ENCODE assay signal across 8 cellular contexts in the genomic region with DNA sequence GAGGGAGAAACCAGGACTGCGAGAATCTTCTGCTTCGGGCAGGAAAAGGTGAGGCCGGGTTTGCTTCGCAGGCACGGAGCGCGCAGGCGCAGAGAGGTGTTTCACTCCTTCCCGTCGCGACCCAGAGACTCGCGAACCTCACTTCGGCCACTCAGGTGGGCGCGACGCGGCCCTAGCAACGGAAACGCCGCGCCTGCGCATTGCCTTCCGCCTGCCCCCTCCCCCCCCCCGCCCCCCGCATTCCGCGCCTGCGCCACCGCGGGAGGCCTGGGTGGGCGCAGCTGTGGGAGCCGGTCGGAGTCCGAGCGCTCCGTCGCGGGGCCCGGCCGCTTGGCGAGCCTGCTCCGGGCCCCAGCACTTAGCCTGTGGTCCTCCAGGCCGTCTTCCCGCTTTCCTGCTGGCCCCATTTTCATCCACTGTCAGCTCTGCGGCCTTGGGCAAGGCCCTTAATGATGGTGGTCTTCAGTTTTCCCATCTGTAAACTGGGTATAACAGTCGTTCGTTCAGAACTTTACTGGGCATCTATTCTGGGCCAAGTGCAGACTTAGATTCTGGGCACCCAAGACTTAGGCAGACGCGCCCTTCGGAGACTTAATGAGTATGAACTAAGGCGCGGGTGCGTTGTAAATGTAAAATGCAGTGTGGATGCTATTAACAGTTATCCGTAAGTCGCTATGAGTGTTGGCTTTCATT.
DNase-seq lines count a peak whose midpoint lies in the region; ATAC-seq and TF ChIP-seq lines count a peak whose summit lies in the region.

No MANE protein-coding gene starts in this region.

- no peaks in the 10 kb centered on the region for H3K36me3 Mint-ChIP-seq in CD8-positive, alpha-beta memory T cell
- no peaks in the 10 kb centered on the region for H3K36me3 Mint-ChIP-seq in activated CD4-positive, alpha-beta T cell treated with anti-CD3 and anti-CD28 coated beads for 36 hours (ENCODE audit: low read depth)
- H3K36me3 Mint-ChIP-seq in HFFc6 (ENCODE audit: low read depth): peaks cover 7% of the 10 kb centered on the region; the same call in 1 of the 2 replicates

- CTCF ChIA-PET in CD8-positive, alpha-beta memory T cell (lab: Charles Lee): interaction anchor here (0.6 to 3.4 kb wide), 2 partner anchors 62 kb away, joined by 3 to 25 read pairs; partner anchors contain the start of gene ACKR3
- CTCF ChIA-PET in activated CD4-positive, alpha-beta T cell treated with anti-CD3 and anti-CD28 coated beads for 36 hours (lab: Charles Lee): interaction anchor here (0.6 kb wide), 1 partner anchor 164 kb away, joined by 3 read pairs; no protein-coding TSS in a partner anchor

- H3K27me3 ChIP-seq in CD8-positive, alpha-beta memory T cell (ENCODE audit: insufficient read depth, low read length, poor library complexity, severe bottlenecking): no peaks in the 10 kb centered on the region
- H3K27me3 ChIP-seq in right lobe of liver: no peaks in the 10 kb centered on the region

- TF ChIP-seq CTCF in choroid plexus epithelial cell (conservative IDR thresholded peaks at IDR 0.05; ENCODE audit: low read depth, low read length) (no peak), right lobe of liver (IDR thresholded peaks at IDR 0.05) (no peak), HFFc6 (IDR thresholded peaks at IDR 0.05) (no peak)

- peaks cover 21 to 54% of the 10 kb centered on the region in 2 donors for H3K27me3 Mint-ChIP-seq in CD8-positive, alpha-beta memory T cell
- H3K27me3 Mint-ChIP-seq in activated CD4-positive, alpha-beta T cell treated with anti-CD3 and anti-CD28 coated beads for 36 hours: peaks cover 27% of the 10 kb centered on the region
- H3K27me3 Mint-ChIP-seq in HFFc6 (ENCODE audit: insufficient read depth): peaks cover 2% of the 10 kb centered on the region

- H3K4me1 ChIP-seq in CD8-positive, alpha-beta memory T cell (ENCODE audit: insufficient read depth, low read length): peaks cover 4% of the 10 kb centered on the region
- H3K4me1 ChIP-seq in right lobe of liver: peaks cover 0 to 2% (median 0%) of the 10 kb centered on the region in 4 donors

- H3K36me3 ChIP-seq in CD8-positive, alpha-beta memory T cell (ENCODE audit: insufficient read depth, low read length): no peaks in the 10 kb centered on the region
- no peaks in the 10 kb centered on the region for H3K36me3 ChIP-seq in right lobe of liver

- no peaks in the 10 kb centered on the region for H3K9me3 Mint-ChIP-seq in CD8-positive, alpha-beta memory T cell
- peaks cover 3% of the 10 kb centered on the region for H3K9me3 Mint-ChIP-seq in activated CD4-positive, alpha-beta T cell treated with anti-CD3 and anti-CD28 coated beads for 36 hours (ENCODE audit: low read depth)
- H3K9me3 Mint-ChIP-seq in HFFc6: peaks cover 40% of the 10 kb centered on the region

- TF ChIP-seq POLR2A in right lobe of liver (IDR thresholded peaks at IDR 0.05): no peak

- ATAC-seq in activated CD4-positive, alpha-beta T cell treated with anti-CD3 and anti-CD28 coated beads for 36 hours: peak; percentile 64
- peak in 3 of 4 donors; percentile 40 to 59 (median 43) for ATAC-seq in right lobe of liver

- peaks cover 7 to 11% (median 8%) of the 10 kb centered on the region in 3 donors for H3K4me1 Mint-ChIP-seq in CD8-positive, alpha-beta memory T cell
- peaks cover 13% of the 10 kb centered on the region for H3K4me1 Mint-ChIP-seq in activated CD4-positive, alpha-beta T cell treated with anti-CD3 and anti-CD28 coated beads for 36 hours
- H3K4me1 Mint-ChIP-seq in HFFc6 (ENCODE audit: low read depth): no peaks in the 10 kb centered on the region

- intact Hi-C loops in activated CD4-positive, alpha-beta T cell treated with anti-CD3 and anti-CD28 coated beads for 36 hours (cut with DNase I, micrococcal nuclease): no loop called here
- intact Hi-C loops in right lobe of liver (cut with DNase I): no loop called here

- H3K27ac ChIP-seq in CD8-positive, alpha-beta memory T cell (ENCODE audit: low read depth, low read length): no peak overlapping the region
- H3K27ac ChIP-seq in right lobe of liver: no peak overlapping the region

- H3K9me3 ChIP-seq in CD8-positive, alpha-beta memory T cell (ENCODE audit: low read length): no peaks in the 10 kb centered on the region
- no peaks in the 10 kb centered on the region for H3K9me3 ChIP-seq in right lobe of liver

- H3K4me3 Mint-ChIP-seq in CD8-positive, alpha-beta memory T cell: peak overlapping the region; percentile 40 to 87 (median 74)
- peak overlapping the region; percentile 61 for H3K4me3 Mint-ChIP-seq in activated CD4-positive, alpha-beta T cell treated with anti-CD3 and anti-CD28 coated beads for 36 hours
- H3K4me3 Mint-ChIP-seq in HFFc6: no peak overlapping the region

- POLR2A ChIA-PET in CD8-positive, alpha-beta memory T cell (lab: Charles Lee): no interaction called here
- POLR2A ChIA-PET in activated CD4-positive, alpha-beta T cell treated with anti-CD3 and anti-CD28 coated beads for 36 hours (lab: Charles Lee): no interaction called here

- H3K4me3 ChIP-seq in CD8-positive, alpha-beta memory T cell (ENCODE audit: low read length): peak overlapping the region; percentile 39
- H3K4me3 ChIP-seq in choroid plexus epithelial cell (ENCODE audit: low read depth, low read length): peak overlapping the region; percentile 37
- H3K4me3 ChIP-seq in right lobe of liver: peak overlapping the region in 2 of 3 donors; percentile 0 to 37

- WGBS in right lobe of liver (ENCODE audit: insufficient coverage, low coverage, low lambda C conversion rate, missing lambda C conversion rate): 71% methylated on average over 11 of the region's 56 CpGs

- H3K27ac Mint-ChIP-seq in CD8-positive, alpha-beta memory T cell: peak overlapping the region in 2 of 8 donors; percentile 33 to 42
- H3K27ac Mint-ChIP-seq in activated CD4-positive, alpha-beta T cell treated with anti-CD3 and anti-CD28 coated beads for 36 hours: no peak overlapping the region
- no peak overlapping the region for H3K27ac Mint-ChIP-seq in HFFc6

- DNase-seq in CD8-positive, alpha-beta memory T cell: peak; percentile 26 to 67 (median 56)
- DNase-seq in activated CD4-positive, alpha-beta T cell treated with anti-CD3 and anti-CD28 coated beads for 36 hours: peak; percentile 75
- peak; percentile 50 for DNase-seq in choroid plexus epithelial cell (ENCODE audit: low read depth)
- DNase-seq in right lobe of liver: peak in 1 of 3 donors; percentile 45
- DNase-seq in stimulated activated CD4-positive, alpha-beta T cell treated with anti-CD3 and anti-CD28 coated beads, TNF-alpha, amount 100 ng/mL, for 4 hours (ENCODE audit: low read depth in 3 of 3): peak in 2 of 3 experiments; percentile 17 to 27
- DNase-seq in NCI-H1436 treated with DMSO at 0.1 percent for 48 hours (lab: John Stamatoyannopoulos, UW): no peak
- DNase-seq in HUDEP-2 (lab: John Stamatoyannopoulos, UW; ENCODE audit: unreplicated experiment in 76 of 76): no peak
- DNase-seq in HFFc6: no peak

Comparison
In these comparisons a context has a peak if more than half of its experiments do, and no peak if none do; other contexts are left out.
1. DNase-seq: peak in CD8-positive, alpha-beta memory T cell (5 of 5), activated CD4-positive, alpha-beta T cell treated with anti-CD3 and anti-CD28 coated beads for 36 hours (single experiment), choroid plexus epithelial cell (single experiment) and stimulated activated CD4-positive, alpha-beta T cell treated with anti-CD3 and anti-CD28 coated beads, TNF-alpha, amount 100 ng/mL, for 4 hours (2 of 3); none in NCI-H1436 treated with DMSO at 0.1 percent for 48 hours (single experiment), HUDEP-2 (0 of 76) and HFFc6 (single experiment).
2. Peak in every context shown above with its lines, with median percentiles within 50 percentile points of each other: H3K4me3 ChIP-seq.